In genomic region chr19:54158812-54159351, GRCh38 we compare ENCODE assay signal across 1 cellular context.
A peak's percentile ranks its signal among the peaks of the same experiment; 100 is the strongest.
TF ChIP-seq lines count a peak whose summit lies in the region.

No MANE protein-coding gene starts in this region.

TF ChIP-seq in GM12878, 131 proteins besides CTCF, POLR2A, EP300 and RAD21:
- TF ChIP-seq ZZZ3 (IDR thresholded peaks at IDR 0.05; ENCODE audit: control insufficient read depth, insufficient read length, low read depth) (no peak), MEF2A (IDR thresholded peaks at IDR 0.05; ENCODE audit: insufficient read depth, low read depth, low read length) (no peak), DPF2 (IDR thresholded peaks at IDR 0.05) (no peak), SREBF2 (IDR thresholded peaks at IDR 0.05; ENCODE audit: low read length) (no peak), NBN (IDR thresholded peaks at IDR 0.05) (0 out of 2 replicates have a peak, but pooled peaks have one; percentile 53), SPI1 (IDR thresholded peaks at IDR 0.05; ENCODE audit: borderline replicate concordance, insufficient read depth, low read depth, low read length) (peak; percentile 35; the same call in 1 of the 2 replicates), MYC (IDR thresholded peaks at IDR 0.05; ENCODE audit: insufficient read depth, insufficient read length, insufficient replicate concordance, low read length, severe bottlenecking) (no peak), ATF7 (IDR thresholded peaks at IDR 0.05; ENCODE audit: low read depth) (no peak), SMC3 (IDR thresholded peaks at IDR 0.05; ENCODE audit: borderline replicate concordance, low read length) (0 out of 2 replicates have a peak, but pooled peaks have one; percentile 4), MEF2B (IDR thresholded peaks at IDR 0.05; ENCODE audit: partially characterized antibody, poor library complexity, severe bottlenecking) (no peak), ZBTB11 (CRISPR knock-in tag; IDR thresholded peaks at IDR 0.05) (no peak), RAD51 (IDR thresholded peaks at IDR 0.05) (no peak), CHD1 (IDR thresholded peaks at IDR 0.05; ENCODE audit: low read depth, low read length) (no peak), STAT3 (IDR thresholded peaks at IDR 0.05; ENCODE audit: low read depth, low read length) (no peak), SMAD5 (IDR thresholded peaks at IDR 0.05; ENCODE audit: low read depth) (no peak), SMARCA5 (IDR thresholded peaks at IDR 0.05) (no peak), NKRF (conservative IDR thresholded peaks at IDR 0.05) (0 out of 2 replicates have a peak, but pooled peaks have one; percentile 18), PAX8 (IDR thresholded peaks at IDR 0.05) (no peak), RELB (IDR thresholded peaks at IDR 0.05; ENCODE audit: low read depth) (0 out of 2 replicates have a peak, but pooled peaks have one; percentile 19), ZNF592 (IDR thresholded peaks at IDR 0.05) (no peak), POLR2AphosphoS5 (IDR thresholded peaks at IDR 0.05; ENCODE audit: low read length) (peak; percentile 22; the same call in 1 of the 2 replicates), SRF (IDR thresholded peaks at IDR 0.05; ENCODE audit: low read depth in 2 of 2, low read length in 2 of 2) (no peak), PML (IDR thresholded peaks at IDR 0.05; ENCODE audit: low read length) (no peak), MLLT1 (IDR thresholded peaks at IDR 0.05) (0 out of 2 replicates have a peak, but pooled peaks have one; percentile 58), RBBP5 (conservative IDR thresholded peaks at IDR 0.05) (no peak), HDAC6 (IDR thresholded peaks at IDR 0.05; ENCODE audit: unreplicated experiment) (no peak), POLR2AphosphoS2 (IDR thresholded peaks at IDR 0.05; ENCODE audit: low read depth, low read length) (no peak; the same call in 1 of the 2 replicates), ZSCAN29 (IDR thresholded peaks at IDR 0.05) (no peak), TARDBP (IDR thresholded peaks at IDR 0.05; ENCODE audit: borderline replicate concordance) (no peak), SIN3A (IDR thresholded peaks at IDR 0.05; ENCODE audit: low read depth, low read length) (no peak), NFXL1 (IDR thresholded peaks at IDR 0.05; ENCODE audit: borderline replicate concordance) (no peak), JUND (IDR thresholded peaks at IDR 0.05; ENCODE audit: low read depth, low read length) (no peak), CUX1 (IDR thresholded peaks at IDR 0.05; ENCODE audit: insufficient replicate concordance, low read depth, low read length) (no peak), MXI1 (IDR thresholded peaks at IDR 0.05; ENCODE audit: low read depth, low read length) (no peak; the same call in 1 of the 2 replicates), TBL1XR1 (IDR thresholded peaks at IDR 0.05; ENCODE audit: low read depth, low read length) (no peak), KLF5 (IDR thresholded peaks at IDR 0.05; ENCODE audit: partially characterized antibody) (no peak), EZH2 (IDR thresholded peaks at IDR 0.05; ENCODE audit: borderline replicate concordance, control insufficient read depth, low read depth, low read length) (no peak)
